1 cellular context compared by ENCODE assay signal in the genomic region with DNA sequence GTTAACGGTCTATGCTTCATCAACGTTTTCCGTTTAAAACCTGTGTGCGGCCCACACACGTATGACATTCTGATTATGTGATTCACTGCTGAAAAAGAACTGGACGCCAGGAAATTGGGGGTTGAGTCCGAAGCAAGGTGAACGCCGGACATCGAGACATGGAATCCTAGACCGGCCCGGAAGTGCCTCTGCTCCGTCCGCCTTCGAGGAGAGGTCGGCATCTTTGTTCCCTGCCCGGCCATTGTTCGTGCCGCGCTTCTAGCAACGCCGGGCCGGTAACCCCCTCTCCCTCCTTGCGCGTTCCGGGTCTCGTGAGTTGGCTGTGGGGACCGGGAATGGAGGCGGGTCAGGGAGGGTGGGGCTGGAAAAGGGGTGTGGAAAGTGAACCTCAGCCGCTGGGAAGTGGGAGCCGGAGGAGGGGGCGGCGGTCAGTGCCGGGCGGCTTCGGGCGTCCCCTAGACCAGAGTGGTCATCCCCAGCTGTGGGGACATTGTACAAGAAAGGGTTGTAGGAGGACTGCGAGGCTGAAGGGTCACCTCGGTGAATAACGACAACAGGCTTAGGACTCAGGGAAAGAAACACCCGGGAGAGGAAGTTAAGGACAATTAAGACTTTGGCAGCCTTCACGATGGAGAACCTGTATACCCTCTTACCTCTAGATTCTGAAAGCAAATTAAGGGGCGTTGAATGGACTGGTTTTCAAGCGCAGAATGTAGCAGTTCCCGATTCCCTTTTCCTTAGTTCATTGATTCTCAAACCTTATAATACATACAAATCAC.
TF ChIP-seq lines count a peak whose summit lies in the region.

A gene (plus strand): TSS at position 220 of the 779 bp plus-strand sequence. CDS start 1,810 bp downstream, outside the sequence.

TF ChIP-seq in HepG2, 621 proteins besides CTCF, POLR2A, EP300 and RAD21 (continued from another document and continues in another):
- TF ChIP-seq NR2F6 (IDR thresholded peaks at IDR 0.05) (peak; percentile 33), NR2F6 (CRISPR knock-in tag; IDR thresholded peaks at IDR 0.05) (peak; percentile 64; the same call in 1 of the 2 replicates), ZFP36L2 (CRISPR knock-in tag; IDR thresholded peaks at IDR 0.05) (peak; percentile 29; the same call in 1 of the 2 replicates), ETV5 (CRISPR knock-in tag; IDR thresholded peaks at IDR 0.05; ENCODE audit: borderline replicate concordance) (peak; percentile 95), ZNF562 (CRISPR knock-in tag; IDR thresholded peaks at IDR 0.05; ENCODE audit: borderline replicate concordance) (no peak), NAIF1 (CRISPR knock-in tag; IDR thresholded peaks at IDR 0.05; ENCODE audit: borderline replicate concordance) (no peak), ZNF737 (CRISPR knock-in tag; IDR thresholded peaks at IDR 0.05; ENCODE audit: borderline replicate concordance) (0 out of 2 replicates have a peak, but pooled peaks have one; percentile 13), XRCC5 (optimal IDR thresholded peaks at IDR 0.05; ENCODE audit: low read length) (peak; percentile 94), SOX5 (CRISPR knock-in tag; IDR thresholded peaks at IDR 0.05; ENCODE audit: borderline replicate concordance) (peak; percentile 82), ZNF556 (CRISPR knock-in tag; IDR thresholded peaks at IDR 0.05; ENCODE audit: borderline replicate concordance) (peak; percentile 96; the same call in 1 of the 2 replicates), TAF1 (CRISPR knock-in tag; IDR thresholded peaks at IDR 0.05) (peak; percentile 91), ZNF652 (CRISPR knock-in tag; IDR thresholded peaks at IDR 0.05; ENCODE audit: borderline replicate concordance, low read depth) (peak; percentile 86), GABPB1 (CRISPR knock-in tag; IDR thresholded peaks at IDR 0.05) (peak; percentile 99), DMAP1 (CRISPR knock-in tag; IDR thresholded peaks at IDR 0.05) (peak; percentile 97), MTA3 (CRISPR knock-in tag; IDR thresholded peaks at IDR 0.05) (0 out of 2 replicates have a peak, but pooled peaks have one; percentile 58), ZNF720 (CRISPR knock-in tag; IDR thresholded peaks at IDR 0.05) (0 out of 2 replicates have a peak, but pooled peaks have one; percentile 45), ZNF552 (CRISPR knock-in tag; IDR thresholded peaks at IDR 0.05; ENCODE audit: borderline replicate concordance) (peak; percentile 74; the same call in 1 of the 2 replicates), ZBTB1 (CRISPR knock-in tag; IDR thresholded peaks at IDR 0.05; ENCODE audit: borderline replicate concordance) (no peak; the same call in 1 of the 2 replicates), DR1 (CRISPR knock-in tag; IDR thresholded peaks at IDR 0.05) (peak; percentile 60; the same call in 1 of the 2 replicates), PTBP1 (IDR thresholded peaks at IDR 0.05; ENCODE audit: low read depth, low read length, poor library complexity, severe bottlenecking) (no peak), ZNF143 (CRISPR knock-in tag; IDR thresholded peaks at IDR 0.05) (no peak), HNRNPK (IDR thresholded peaks at IDR 0.05; ENCODE audit: low read depth, low read length, poor library complexity, severe bottlenecking) (no peak), ZNF329 (CRISPR knock-in tag; IDR thresholded peaks at IDR 0.05; ENCODE audit: low read depth) (0 out of 2 replicates have a peak, but pooled peaks have one; percentile 62), CBX1 (IDR thresholded peaks at IDR 0.05; ENCODE audit: low read depth) (peak; percentile 72), HNF4G (IDR thresholded peaks at IDR 0.05; ENCODE audit: borderline replicate concordance, low read depth, low read length) (no peak), HNF4G (CRISPR knock-in tag; IDR thresholded peaks at IDR 0.05; ENCODE audit: borderline replicate concordance, low read depth) (0 out of 2 replicates have a peak, but pooled peaks have one; percentile 46), ZNF441 (CRISPR knock-in tag; IDR thresholded peaks at IDR 0.05; ENCODE audit: borderline replicate concordance) (peak; percentile 83; the same call in 1 of the 2 replicates), IKZF4 (CRISPR knock-in tag; IDR thresholded peaks at IDR 0.05; ENCODE audit: borderline replicate concordance, low read depth, not compliant biosample characterization) (peak; percentile 58), KLF13 (CRISPR knock-in tag; IDR thresholded peaks at IDR 0.05) (no peak), POLR2AphosphoS2 (IDR thresholded peaks at IDR 0.05; ENCODE audit: low read depth, low read length) (no peak), NFE2L1 (CRISPR knock-in tag; IDR thresholded peaks at IDR 0.05; ENCODE audit: borderline replicate concordance) (no peak), MAZ (IDR thresholded peaks at IDR 0.05; ENCODE audit: borderline replicate concordance, low read depth, low read length) (peak; percentile 59; the same call in 1 of the 2 replicates), MAZ (CRISPR knock-in tag; IDR thresholded peaks at IDR 0.05; ENCODE audit: low read depth) (peak; percentile 92; the same call in 1 of the 2 replicates), GFI1 (CRISPR knock-in tag; IDR thresholded peaks at IDR 0.05; ENCODE audit: borderline replicate concordance) (peak; percentile 43; the same call in 1 of the 2 replicates), SALL2 (CRISPR knock-in tag; IDR thresholded peaks at IDR 0.05) (peak; percentile 93), SMAD3 (CRISPR knock-in tag; IDR thresholded peaks at IDR 0.05) (peak; percentile 73; the same call in 1 of the 2 replicates), ZSCAN30 (CRISPR knock-in tag; IDR thresholded peaks at IDR 0.05) (0 out of 2 replicates have a peak, but pooled peaks have one; percentile 78), ZNF780A (CRISPR knock-in tag; IDR thresholded peaks at IDR 0.05) (no peak), ZNF891 (CRISPR knock-in tag; IDR thresholded peaks at IDR 0.05) (peak; percentile 84), TP53 (CRISPR knock-in tag; conservative IDR thresholded peaks at IDR 0.05) (no peak), ZFP36L1 (CRISPR knock-in tag; IDR thresholded peaks at IDR 0.05) (no peak), IRF2 (CRISPR knock-in tag; IDR thresholded peaks at IDR 0.05) (peak; percentile 93), ARNT2 (CRISPR knock-in tag; IDR thresholded peaks at IDR 0.05; ENCODE audit: low read depth) (peak; percentile 93), MEF2D (CRISPR knock-in tag; IDR thresholded peaks at IDR 0.05) (peak; percentile 77), ZNF776 (CRISPR knock-in tag; IDR thresholded peaks at IDR 0.05) (peak; percentile 56; the same call in 1 of the 2 replicates), CREM (IDR thresholded peaks at IDR 0.05) (peak; percentile 70; the same call in 1 of the 2 replicates), CREM (CRISPR knock-in tag; IDR thresholded peaks at IDR 0.05) (no peak), ZNF558 (CRISPR knock-in tag; IDR thresholded peaks at IDR 0.05; ENCODE audit: borderline replicate concordance) (peak; percentile 87; the same call in 1 of the 2 replicates), ZNF12 (CRISPR knock-in tag; IDR thresholded peaks at IDR 0.05) (peak; percentile 75), MEIS1 (CRISPR knock-in tag; IDR thresholded peaks at IDR 0.05; ENCODE audit: borderline replicate concordance) (peak; percentile 65; the same call in 1 of the 2 replicates), BRCA1 (CRISPR knock-in tag; IDR thresholded peaks at IDR 0.05) (no peak), ZNF333 (CRISPR knock-in tag; IDR thresholded peaks at IDR 0.05; ENCODE audit: borderline replicate concordance) (peak; percentile 81), HMG20B (CRISPR knock-in tag; conservative IDR thresholded peaks at IDR 0.05) (peak; percentile 53; the same call in 1 of the 2 replicates), HDAC6 (IDR thresholded peaks at IDR 0.05; ENCODE audit: low read depth, low read length) (no peak)
- TF ChIP-seq, protein P1, sequence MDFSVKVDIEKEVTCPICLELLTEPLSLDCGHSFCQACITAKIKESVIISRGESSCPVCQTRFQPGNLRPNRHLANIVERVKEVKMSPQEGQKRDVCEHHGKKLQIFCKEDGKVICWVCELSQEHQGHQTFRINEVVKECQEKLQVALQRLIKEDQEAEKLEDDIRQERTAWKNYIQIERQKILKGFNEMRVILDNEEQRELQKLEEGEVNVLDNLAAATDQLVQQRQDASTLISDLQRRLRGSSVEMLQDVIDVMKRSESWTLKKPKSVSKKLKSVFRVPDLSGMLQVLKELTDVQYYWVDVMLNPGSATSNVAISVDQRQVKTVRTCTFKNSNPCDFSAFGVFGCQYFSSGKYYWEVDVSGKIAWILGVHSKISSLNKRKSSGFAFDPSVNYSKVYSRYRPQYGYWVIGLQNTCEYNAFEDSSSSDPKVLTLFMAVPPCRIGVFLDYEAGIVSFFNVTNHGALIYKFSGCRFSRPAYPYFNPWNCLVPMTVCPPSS (IDR thresholded peaks at IDR 0.05), result no peak
- TF ChIP-seq, protein P2, sequence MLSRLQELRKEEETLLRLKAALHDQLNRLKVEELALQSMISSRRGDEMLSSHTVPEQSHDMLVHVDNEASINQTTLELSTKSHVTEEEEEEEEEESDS (CRISPR knock-in tag; IDR thresholded peaks at IDR 0.05; ENCODE audit: borderline replicate concordance), result 0 out of 2 replicates have a peak, but pooled peaks have one; percentile 77
- TF ChIP-seq, protein P3, sequence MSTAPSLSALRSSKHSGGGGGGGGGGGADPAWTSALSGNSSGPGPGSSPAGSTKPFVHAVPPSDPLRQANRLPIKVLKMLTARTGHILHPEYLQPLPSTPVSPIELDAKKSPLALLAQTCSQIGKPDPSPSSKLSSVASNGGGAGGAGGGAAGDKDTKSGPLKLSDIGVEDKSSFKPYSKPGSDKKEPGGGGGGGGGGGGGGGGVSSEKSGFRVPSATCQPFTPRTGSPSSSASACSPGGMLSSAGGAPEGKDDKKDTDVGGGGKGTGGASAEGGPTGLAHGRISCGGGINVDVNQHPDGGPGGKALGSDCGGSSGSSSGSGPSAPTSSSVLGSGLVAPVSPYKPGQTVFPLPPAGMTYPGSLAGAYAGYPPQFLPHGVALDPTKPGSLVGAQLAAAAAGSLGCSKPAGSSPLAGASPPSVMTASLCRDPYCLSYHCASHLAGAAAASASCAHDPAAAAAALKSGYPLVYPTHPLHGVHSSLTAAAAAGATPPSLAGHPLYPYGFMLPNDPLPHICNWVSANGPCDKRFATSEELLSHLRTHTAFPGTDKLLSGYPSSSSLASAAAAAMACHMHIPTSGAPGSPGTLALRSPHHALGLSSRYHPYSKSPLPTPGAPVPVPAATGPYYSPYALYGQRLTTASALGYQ (CRISPR knock-in tag; IDR thresholded peaks at IDR 0.05), result no peak; the same call in 1 of the 2 replicates
- TF ChIP-seq, protein P4, sequence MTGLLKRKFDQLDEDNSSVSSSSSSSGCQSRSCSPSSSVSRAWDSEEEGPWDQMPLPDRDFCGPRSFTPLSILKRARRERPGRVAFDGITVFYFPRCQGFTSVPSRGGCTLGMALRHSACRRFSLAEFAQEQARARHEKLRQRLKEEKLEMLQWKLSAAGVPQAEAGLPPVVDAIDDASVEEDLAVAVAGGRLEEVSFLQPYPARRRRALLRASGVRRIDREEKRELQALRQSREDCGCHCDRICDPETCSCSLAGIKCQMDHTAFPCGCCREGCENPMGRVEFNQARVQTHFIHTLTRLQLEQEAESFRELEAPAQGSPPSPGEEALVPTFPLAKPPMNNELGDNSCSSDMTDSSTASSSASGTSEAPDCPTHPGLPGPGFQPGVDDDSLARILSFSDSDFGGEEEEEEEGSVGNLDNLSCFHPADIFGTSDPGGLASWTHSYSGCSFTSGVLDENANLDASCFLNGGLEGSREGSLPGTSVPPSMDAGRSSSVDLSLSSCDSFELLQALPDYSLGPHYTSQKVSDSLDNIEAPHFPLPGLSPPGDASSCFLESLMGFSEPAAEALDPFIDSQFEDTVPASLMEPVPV (CRISPR knock-in tag; IDR thresholded peaks at IDR 0.05), result peak; percentile 89; the same call in 1 of the 2 replicates
- TF ChIP-seq, protein P5, sequence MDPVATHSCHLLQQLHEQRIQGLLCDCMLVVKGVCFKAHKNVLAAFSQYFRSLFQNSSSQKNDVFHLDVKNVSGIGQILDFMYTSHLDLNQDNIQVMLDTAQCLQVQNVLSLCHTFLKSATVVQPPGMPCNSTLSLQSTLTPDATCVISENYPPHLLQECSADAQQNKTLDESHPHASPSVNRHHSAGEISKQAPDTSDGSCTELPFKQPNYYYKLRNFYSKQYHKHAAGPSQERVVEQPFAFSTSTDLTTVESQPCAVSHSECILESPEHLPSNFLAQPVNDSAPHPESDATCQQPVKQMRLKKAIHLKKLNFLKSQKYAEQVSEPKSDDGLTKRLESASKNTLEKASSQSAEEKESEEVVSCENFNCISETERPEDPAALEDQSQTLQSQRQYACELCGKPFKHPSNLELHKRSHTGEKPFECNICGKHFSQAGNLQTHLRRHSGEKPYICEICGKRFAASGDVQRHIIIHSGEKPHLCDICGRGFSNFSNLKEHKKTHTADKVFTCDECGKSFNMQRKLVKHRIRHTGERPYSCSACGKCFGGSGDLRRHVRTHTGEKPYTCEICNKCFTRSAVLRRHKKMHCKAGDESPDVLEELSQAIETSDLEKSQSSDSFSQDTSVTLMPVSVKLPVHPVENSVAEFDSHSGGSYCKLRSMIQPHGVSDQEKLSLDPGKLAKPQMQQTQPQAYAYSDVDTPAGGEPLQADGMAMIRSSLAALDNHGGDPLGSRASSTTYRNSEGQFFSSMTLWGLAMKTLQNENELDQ (CRISPR knock-in tag; IDR thresholded peaks at IDR 0.05; ENCODE audit: borderline replicate concordance), result peak; percentile 24; the same call in 1 of the 2 replicates
- TF ChIP-seq, protein P6, sequence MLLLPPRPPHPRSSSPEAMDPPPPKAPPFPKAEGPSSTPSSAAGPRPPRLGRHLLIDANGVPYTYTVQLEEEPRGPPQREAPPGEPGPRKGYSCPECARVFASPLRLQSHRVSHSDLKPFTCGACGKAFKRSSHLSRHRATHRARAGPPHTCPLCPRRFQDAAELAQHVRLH (CRISPR knock-in tag; IDR thresholded peaks at IDR 0.05; ENCODE audit: borderline replicate concordance, low read depth), result peak; percentile 47; the same call in 1 of the 2 replicates
- TF ChIP-seq, protein P7, sequence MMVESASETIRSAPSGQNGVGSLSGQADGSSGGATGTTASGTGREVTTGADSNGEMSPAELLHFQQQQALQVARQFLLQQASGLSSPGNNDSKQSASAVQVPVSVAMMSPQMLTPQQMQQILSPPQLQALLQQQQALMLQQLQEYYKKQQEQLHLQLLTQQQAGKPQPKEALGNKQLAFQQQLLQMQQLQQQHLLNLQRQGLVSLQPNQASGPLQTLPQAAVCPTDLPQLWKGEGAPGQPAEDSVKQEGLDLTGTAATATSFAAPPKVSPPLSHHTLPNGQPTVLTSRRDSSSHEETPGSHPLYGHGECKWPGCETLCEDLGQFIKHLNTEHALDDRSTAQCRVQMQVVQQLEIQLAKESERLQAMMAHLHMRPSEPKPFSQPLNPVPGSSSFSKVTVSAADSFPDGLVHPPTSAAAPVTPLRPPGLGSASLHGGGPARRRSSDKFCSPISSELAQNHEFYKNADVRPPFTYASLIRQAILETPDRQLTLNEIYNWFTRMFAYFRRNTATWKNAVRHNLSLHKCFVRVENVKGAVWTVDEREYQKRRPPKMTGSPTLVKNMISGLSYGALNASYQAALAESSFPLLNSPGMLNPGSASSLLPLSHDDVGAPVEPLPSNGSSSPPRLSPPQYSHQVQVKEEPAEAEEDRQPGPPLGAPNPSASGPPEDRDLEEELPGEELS (CRISPR knock-in tag; IDR thresholded peaks at IDR 0.05), result 0 out of 2 replicates have a peak, but pooled peaks have one; percentile 26
- TF ChIP-seq, protein P8, sequence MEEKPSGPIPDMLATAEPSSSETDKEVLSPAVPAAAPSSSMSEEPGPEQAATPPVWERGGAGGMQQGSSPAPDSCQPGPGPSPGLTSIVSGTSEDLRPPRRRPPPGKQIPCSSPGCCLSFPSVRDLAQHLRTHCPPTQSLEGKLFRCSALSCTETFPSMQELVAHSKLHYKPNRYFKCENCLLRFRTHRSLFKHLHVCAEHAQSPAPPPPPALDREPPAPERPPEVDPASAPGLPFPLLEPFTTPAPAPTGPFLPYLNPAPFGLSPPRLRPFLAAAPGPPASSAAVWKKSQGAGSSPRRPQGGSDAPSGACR (CRISPR knock-in tag; IDR thresholded peaks at IDR 0.05), result peak; percentile 83
